In the genomic region with DNA sequence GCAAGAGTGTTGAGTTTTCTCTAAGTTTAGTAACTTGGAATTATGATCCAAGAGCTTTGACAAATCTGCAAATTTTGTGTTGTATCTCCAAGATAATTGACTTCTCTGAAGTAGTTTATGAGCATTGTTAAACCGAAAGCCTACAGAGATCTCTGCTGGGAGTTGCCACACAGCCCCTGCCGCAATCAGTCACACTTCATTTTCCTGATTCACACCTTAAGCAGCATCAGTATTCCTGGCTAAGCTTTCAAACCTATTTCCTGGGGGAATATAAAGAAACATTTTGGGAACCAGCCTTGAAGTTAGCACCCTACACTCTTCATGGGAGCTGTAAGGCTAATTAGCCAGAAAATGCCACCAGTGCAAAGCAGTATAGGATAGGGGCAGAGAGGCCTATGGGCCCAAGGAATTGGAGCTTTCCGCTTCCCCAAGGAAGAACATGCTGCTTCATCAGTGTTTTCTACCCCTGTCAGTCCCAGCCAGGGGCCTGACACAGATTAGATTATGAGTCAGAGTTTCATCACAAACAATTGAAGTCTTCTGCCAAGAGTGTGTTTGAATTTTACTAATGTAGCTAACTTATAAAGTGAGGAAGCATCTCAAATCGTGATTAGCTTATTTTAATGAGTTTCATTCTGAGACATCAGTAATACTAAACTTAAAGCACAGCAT, we compare ENCODE assay signal across 10 cellular contexts. TPM values are rescaled to one million over a fixed set of nuclear protein-coding genes. Genes with fewer than 3 reads are reported as not detected.
DNase-seq lines count a peak whose midpoint lies in the region; ATAC-seq and TF ChIP-seq lines count a peak whose summit lies in the region.
"Had no signal": no experiment of that assay in that cellular context is flagged by ENCODE, and none has a peak within 500 bp of the region (broad histone marks: within the 10 kb centered on the region; RNA-seq: fewer than 3 reads in every experiment).

No MANE protein-coding gene starts in this region.

- TF ChIP-seq CTCF in gastroesophageal sphincter (IDR thresholded peaks at IDR 0.05) (no peak), upper lobe of left lung (IDR thresholded peaks at IDR 0.05) (no peak)

- no peaks in the 10 kb centered on the region for H3K27me3 Mint-ChIP-seq in activated CD4-positive, alpha-beta memory T cell treated with anti-CD3 and anti-CD28 coated beads, Interleukin-2, amount 10 ng/mL, durations not matched to agents 7 days and 5 days
- no peaks in the 10 kb centered on the region for H3K27me3 Mint-ChIP-seq in naive thymus-derived CD8-positive, alpha-beta T cell

- H3K27ac Mint-ChIP-seq in activated CD4-positive, alpha-beta memory T cell treated with anti-CD3 and anti-CD28 coated beads, Interleukin-2, amount 10 ng/mL, durations not matched to agents 7 days and 5 days = peak overlapping the region; percentile 10
- peak overlapping the region in 2 of 10 donors; percentile 26 to 57 for H3K27ac Mint-ChIP-seq in naive thymus-derived CD8-positive, alpha-beta T cell

- WGBS in gastroesophageal sphincter (ENCODE audit: low coverage in 1 of 2), 2 donors = 69 to 76% methylated on average over 4 of the region's 4 CpGs
- WGBS in upper lobe of left lung, 2 donors = 68 to 80% methylated on average over 4 of the region's 4 CpGs

- POLR2A ChIA-PET in activated CD4-positive, alpha-beta memory T cell treated with anti-CD3 and anti-CD28 coated beads, Interleukin-2, amount 10 ng/mL, durations not matched to agents 7 days and 5 days (lab: Charles Lee) = interaction anchor here (1.0 to 1.6 kb wide), 5 partner anchors 9 to 23 kb away, joined by 3 to 8 read pairs (median 5); a partner anchor contains a TSS
- POLR2A ChIA-PET in naive thymus-derived CD8-positive, alpha-beta T cell (lab: Charles Lee) = interaction anchor here (0.6 to 2.6 kb wide), 6 partner anchors 11 to 98 kb away, joined by 3 to 9 read pairs (median 5); no protein-coding TSS in a partner anchor

- TF ChIP-seq POLR2A in gastroesophageal sphincter (IDR thresholded peaks at IDR 0.05) (no peak), upper lobe of left lung (IDR thresholded peaks at IDR 0.05) (no peak)

- H3K4me1 ChIP-seq in gastroesophageal sphincter = peaks cover 0 to 17% (median 5%) of the 10 kb centered on the region in 3 donors
- H3K4me1 ChIP-seq in upper lobe of left lung = peaks cover 4 to 17% (median 9%) of the 10 kb centered on the region in 4 donors

- ATAC-seq in Right ventricle myocardium inferior (peak; percentile 71), gastroesophageal sphincter (peak; percentile 86), upper lobe of left lung (ENCODE audit: low FRiP score in 2 of 2) (peak in 1 of 2 donors; percentile 74), HG03159 (IDR thresholded peaks at IDR 0.05; ENCODE audit: unreplicated experiment) (no peak)
- ATAC-seq in naive thymus-derived CD8-positive, alpha-beta T cell = no peak
- ATAC-seq: natural killer cell had no signal

- CTCF ChIA-PET in activated CD4-positive, alpha-beta memory T cell treated with anti-CD3 and anti-CD28 coated beads, Interleukin-2, amount 10 ng/mL, durations not matched to agents 7 days and 5 days (lab: Charles Lee) = interaction anchor here (0.6 to 2.1 kb wide), 4 partner anchors 9 to 177 kb away, joined by 3 to 7 read pairs (median 4); no protein-coding TSS in a partner anchor

- intact Hi-C loops in Right ventricle myocardium inferior (cut with DNase I) (no loop called here), cardiac septum (cut with DNase I) (no loop called here)

- H3K27me3 ChIP-seq in gastroesophageal sphincter (no peaks in the 10 kb centered on the region), upper lobe of left lung (no peaks in the 10 kb centered on the region)

- H3K4me1 Mint-ChIP-seq in activated CD4-positive, alpha-beta memory T cell treated with anti-CD3 and anti-CD28 coated beads, Interleukin-2, amount 10 ng/mL, durations not matched to agents 7 days and 5 days = peaks cover 51% of the 10 kb centered on the region
- H3K4me1 Mint-ChIP-seq in naive thymus-derived CD8-positive, alpha-beta T cell = peaks cover 23 to 45% (median 31%) of the 10 kb centered on the region in 4 donors

- H3K27ac ChIP-seq in gastroesophageal sphincter = peak overlapping the region in 2 of 4 donors; percentile 20 to 64
- peak overlapping the region in 3 of 4 donors; percentile 12 to 28 (median 24) for H3K27ac ChIP-seq in upper lobe of left lung
- H3K27ac ChIP-seq: C4-2B had no signal

- H3K4me3 ChIP-seq in gastroesophageal sphincter (no peak overlapping the region), upper lobe of left lung (no peak overlapping the region)

- H3K36me3 ChIP-seq in gastroesophageal sphincter (peaks cover 0 to 42% of the 10 kb centered on the region in 2 donors), upper lobe of left lung (peaks cover 7 to 22% (median 16%) of the 10 kb centered on the region in 4 donors)

- peaks cover 68% of the 10 kb centered on the region for H3K36me3 Mint-ChIP-seq in activated CD4-positive, alpha-beta memory T cell treated with anti-CD3 and anti-CD28 coated beads, Interleukin-2, amount 10 ng/mL, durations not matched to agents 7 days and 5 days (ENCODE audit: low read depth)
- peaks cover 16 to 71% (median 52%) of the 10 kb centered on the region in 3 donors for H3K36me3 Mint-ChIP-seq in naive thymus-derived CD8-positive, alpha-beta T cell

- H3K9me3 ChIP-seq in gastroesophageal sphincter = no peaks in the 10 kb centered on the region
- no peaks in the 10 kb centered on the region for H3K9me3 ChIP-seq in upper lobe of left lung

- TF ChIP-seq EP300 in gastroesophageal sphincter (IDR thresholded peaks at IDR 0.05) (no peak), upper lobe of left lung (IDR thresholded peaks at IDR 0.05) (no peak)

- H3K9me3 Mint-ChIP-seq in activated CD4-positive, alpha-beta memory T cell treated with anti-CD3 and anti-CD28 coated beads, Interleukin-2, amount 10 ng/mL, durations not matched to agents 7 days and 5 days = no peaks in the 10 kb centered on the region
- H3K9me3 Mint-ChIP-seq in naive thymus-derived CD8-positive, alpha-beta T cell = no peaks in the 10 kb centered on the region
- H3K9me3 Mint-ChIP-seq: natural killer cell had no signal

- DNase-seq in Right ventricle myocardium inferior (ENCODE audit: missing footprints) (no peak), cardiac septum (ENCODE audit: low spot score) (no peak), upper lobe of left lung (no peak)
- no peak for DNase-seq in activated CD4-positive, alpha-beta memory T cell treated with anti-CD3 and anti-CD28 coated beads, Interleukin-2, amount 10 ng/mL, durations not matched to agents 7 days and 5 days
- no peak for DNase-seq in naive thymus-derived CD8-positive, alpha-beta T cell
- DNase-seq in stimulated activated CD4-positive, alpha-beta T cell treated with anti-CD3 and anti-CD28 coated beads, Interleukin-2, amount 100 ng/mL, for 48 hours = no peak
- DNase-seq: natural killer cell had no signal

- no peak overlapping the region for H3K4me3 Mint-ChIP-seq in activated CD4-positive, alpha-beta memory T cell treated with anti-CD3 and anti-CD28 coated beads, Interleukin-2, amount 10 ng/mL, durations not matched to agents 7 days and 5 days
- H3K4me3 Mint-ChIP-seq in naive thymus-derived CD8-positive, alpha-beta T cell = no peak overlapping the region
- H3K4me3 Mint-ChIP-seq: natural killer cell had no signal

RNA-seq across cellular contexts. Expression of a gene that starts 23.2 kb away (rescaled TPM):
- total RNA-seq in Right ventricle myocardium inferior = 84.2 TPM
- total RNA-seq in cardiac septum = 41.7 TPM
- total RNA-seq in activated CD4-positive, alpha-beta memory T cell treated with anti-CD3 and anti-CD28 coated beads, Interleukin-2, amount 10 ng/mL, durations not matched to agents 7 days and 5 days = 100 to 1,000 TPM; 234 to 254 TPM
- total RNA-seq in gastroesophageal sphincter = 100 to 1,000 TPM in 2 of 4 donors, 10 to 100 TPM in 2; 52.5 to 261 (median 117) TPM
- 10 to 100 TPM; 25.1 to 84.7 (median 50.1) TPM for total RNA-seq in upper lobe of left lung
- 100 to 1,000 TPM in 1 of 2 experiments, 10 to 100 TPM in 1; 97.3 to 114 TPM for total RNA-seq in naive thymus-derived CD8-positive, alpha-beta T cell
- 100 to 1,000 TPM; 167 to 185 (median 168) TPM for polyA plus RNA-seq in naive thymus-derived CD8-positive, alpha-beta T cell

RNA-seq across cellular contexts. Expression of a gene that starts 46.7 kb away (rescaled TPM):
- total RNA-seq in Right ventricle myocardium inferior (29.2 TPM), cardiac septum (24.4 TPM), gastroesophageal sphincter (10 to 100 TPM; 25.7 to 36.6 (median 28.2) TPM), upper lobe of left lung (10 to 100 TPM; 11.5 to 28.9 (median 18.8) TPM)
- 10 to 100 TPM; 34.1 TPM for total RNA-seq in activated CD4-positive, alpha-beta memory T cell treated with anti-CD3 and anti-CD28 coated beads, Interleukin-2, amount 10 ng/mL, durations not matched to agents 7 days and 5 days
- total RNA-seq in naive thymus-derived CD8-positive, alpha-beta T cell = 10 to 100 TPM; 32.5 to 32.6 TPM
- polyA plus RNA-seq in naive thymus-derived CD8-positive, alpha-beta T cell = 10 to 100 TPM; 44.8 to 55.4 (median 45.7) TPM

Comparison
In these comparisons a context has a peak if more than half of its experiments do, and no peak if none do; other contexts are left out.
1. ATAC-seq: peak in Right ventricle myocardium inferior (single experiment) and gastroesophageal sphincter (single experiment); none in HG03159 (single experiment) and naive thymus-derived CD8-positive, alpha-beta T cell (0 of 2).